Comparison of ENCODE assay signal across 18 cellular contexts in the genomic region with DNA sequence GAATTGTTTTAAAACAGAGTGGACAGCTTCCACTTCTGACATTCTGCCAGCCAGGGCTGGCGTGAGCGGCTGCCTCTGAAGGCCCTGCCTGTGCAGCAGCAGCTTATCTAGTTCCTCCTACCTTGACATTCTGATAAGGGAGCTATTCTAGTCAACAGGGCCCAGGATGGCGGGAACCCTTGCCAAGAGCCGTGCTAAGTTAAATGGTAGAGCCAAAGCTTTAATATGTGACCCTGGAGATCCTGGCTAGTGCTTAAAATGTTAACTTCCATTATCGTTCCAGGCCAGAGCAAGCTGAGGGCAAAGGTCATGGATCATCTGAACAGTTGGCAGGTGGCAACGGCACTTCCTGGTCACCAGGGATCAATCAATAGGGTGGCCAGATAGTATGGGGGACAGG. TPM values are rescaled to one million over a fixed set of nuclear protein-coding genes. Genes with fewer than 3 reads are reported as not detected.
A peak's percentile ranks its signal among the peaks of the same experiment; 100 is the strongest.
DNase-seq lines count a peak whose midpoint lies in the region; ATAC-seq and TF ChIP-seq lines count a peak whose summit lies in the region.
"Had no signal": no experiment of that assay in that cellular context is flagged by ENCODE, and none has a peak within 500 bp of the region (broad histone marks: within the 10 kb centered on the region; RNA-seq: fewer than 3 reads in every experiment).

No MANE protein-coding gene starts in this region.

- H4K20me1 ChIP-seq in SK-N-SH (ENCODE audit: insufficient read depth): no peaks in the 10 kb centered on the region

- ATAC-seq in SK-N-SH treated with all-trans-retinoic acid at 6 μM for 48 hours (no peak), lung (ENCODE audit: insufficient read depth, low FRiP score) (peak; percentile 23)
- no peak for ATAC-seq in activated T-cell treated with anti-CD3 and anti-CD28 coated beads, Interleukin-2, amount 50 U/mL, for 72 hours (replicated peaks in 1 of 2)
- ATAC-seq: stimulated activated effector memory CD8-positive, alpha-beta T cell treated with anti-CD3 and anti-CD28 coated beads, Interleukin-12 subunit alpha, Interleukin-12 subunit beta, amount 100 ng/mL, for 72 hours had no signal

- 80% methylated on average over 6 of the region's 6 CpGs for WGBS in SK-N-SH (ENCODE audit: low lambda C conversion rate)
- 44 to 74% methylated on average over 6 of the region's 6 CpGs for WGBS in lung, 2 donors
- no CpG with 5 or more reads among the region's 6 CpGs for WGBS in neuronal stem cell (ENCODE audit: extremely low coverage in 2 of 2, insufficient read length in 2 of 2, insufficient replicate concordance in 1 of 2), 2 donors

- H3K23ac ChIP-seq in neuronal stem cell (ENCODE audit: low read depth, low read length, poor library complexity): no peak overlapping the region

- H3K27ac ChIP-seq in SK-N-SH (ENCODE audit: low read depth in 2 of 2, low read length in 1 of 2): no peak overlapping the region
- peak overlapping the region in 1 of 2 donors; percentile 27 for H3K27ac ChIP-seq in lung (ENCODE audit: low read depth in 1 of 2, low read length in 1 of 2)
- no peak overlapping the region for H3K27ac ChIP-seq in neuronal stem cell (replicated peaks; ENCODE audit: low read length)
- no peak overlapping the region for H3K27ac ChIP-seq in tibial artery
- H3K27ac ChIP-seq: ascending aorta had no signal

- no peak overlapping the region for H4K91ac ChIP-seq in neuronal stem cell (ENCODE audit: low read depth, low read length, poor library complexity)

- no peaks in the 10 kb centered on the region for H3K79me2 ChIP-seq in SK-N-SH (ENCODE audit: insufficient read depth)

- no peaks in the 10 kb centered on the region for H3K36me3 ChIP-seq in SK-N-SH (replicated peaks in 1 of 2; ENCODE audit: control insufficient read depth in 1 of 2, insufficient read depth in 2 of 2, low read length in 1 of 2)
- H3K36me3 ChIP-seq in lung (ENCODE audit: control insufficient read depth in 2 of 2, insufficient read depth in 2 of 2, low read length in 2 of 2): no peaks in the 10 kb centered on the region
- no peaks in the 10 kb centered on the region for H3K36me3 ChIP-seq in neuronal stem cell (replicated peaks in 1 of 2; ENCODE audit: control insufficient read depth in 2 of 2, insufficient read depth in 2 of 2, low read length in 2 of 2)
- H3K36me3 ChIP-seq in tibial artery: no peaks in the 10 kb centered on the region
- H3K36me3 ChIP-seq: ascending aorta had no signal

- peaks cover 0 to 29% of the 10 kb centered on the region in 2 experiments; a peak in 2 of 4 replicates for H3K4me1 ChIP-seq in SK-N-SH (ENCODE audit: control insufficient read depth in 1 of 2, insufficient read depth in 2 of 2, low read depth in 1 of 2, low read length in 1 of 2)
- peaks cover 2 to 17% of the 10 kb centered on the region in 2 donors for H3K4me1 ChIP-seq in lung (ENCODE audit: control insufficient read depth in 2 of 2, insufficient read depth in 2 of 2, low read length in 2 of 2)
- peaks cover 18 to 29% of the 10 kb centered on the region in 2 donors for H3K4me1 ChIP-seq in neuronal stem cell (ENCODE audit: control insufficient read depth in 2 of 2, insufficient read depth in 1 of 2, low read depth in 1 of 2, low read length in 2 of 2)
- peaks cover 0 to 49% (median 17%) of the 10 kb centered on the region in 4 donors for H3K4me1 ChIP-seq in tibial artery

- intact Hi-C loops in cardiac septum (cut with DNase I) (no loop called here), tibial artery (cut with DNase I; ENCODE audit: low total_unique reads) (no loop called here)

- no peak overlapping the region for H2BK5ac ChIP-seq in neuronal stem cell (ENCODE audit: low read length)

- H3K79me1 ChIP-seq in neuronal stem cell (ENCODE audit: low read depth, low read length): no peaks in the 10 kb centered on the region

- peaks cover 13% of the 10 kb centered on the region for H3K4me1 Mint-ChIP-seq in activated T-cell treated with anti-CD3 and anti-CD28 coated beads, Interleukin-2, amount 50 U/mL, for 72 hours (ENCODE audit: low read depth)

- no peak overlapping the region for H3K14ac ChIP-seq in neuronal stem cell (ENCODE audit: low read length)

- DNase-seq in SK-N-SH (peak; percentile 53), cardiac septum (ENCODE audit: low spot score) (peak; percentile 79), lung (ENCODE audit: low spot score) (peak; percentile 80), neuronal stem cell (ENCODE audit: low spot score) (no peak), UCSD-AML1 (lab: John Stamatoyannopoulos, UW; ENCODE audit: unreplicated experiment) (no peak), tibial artery (no peak)
- no peak for DNase-seq in activated T-cell treated with anti-CD3 and anti-CD28 coated beads, Interleukin-2, amount 50 U/mL, for 72 hours
- DNase-seq: activated CD4-positive, CD25-positive, alpha-beta regulatory T cell treated with anti-CD3 and anti-CD28 coated beads, Interleukin-2, amount 50 U/mL, for 72 hours; CD4-positive, CD25-positive, alpha-beta regulatory T cell; NCI-H1105; NCI-H2171 treated with DMSO at 0.1 percent for 48 hours had no signal

- H2AFZ ChIP-seq in SK-N-SH (ENCODE audit: low read depth): no peak overlapping the region
- H2AFZ ChIP-seq in neuronal stem cell (ENCODE audit: low read length): no peak overlapping the region

- POLR2A ChIA-PET in SK-N-SH (lab: Yijun Ruan, JAX): no interaction called here

- no peak overlapping the region for H2BK120ac ChIP-seq in neuronal stem cell (ENCODE audit: low read depth, low read length)

- H3F3A ChIP-seq in SK-N-SH (replicated peaks; ENCODE audit: insufficient read depth): no peaks in the 10 kb centered on the region

- no peak overlapping the region for H4K8ac ChIP-seq in neuronal stem cell (ENCODE audit: low read depth, low read length)

- H3K27me3 ChIP-seq in SK-N-SH (ENCODE audit: insufficient read depth) (peaks cover 7% of the 10 kb centered on the region; the same call in 1 of the 2 replicates), lung (ENCODE audit: control insufficient read depth, insufficient read depth) (no peaks in the 10 kb centered on the region), neuronal stem cell (ENCODE audit: control insufficient read depth in 3 of 3, insufficient read depth in 3 of 3, low read depth in 1 of 3, low read length in 3 of 3) (peaks cover 2 to 18% (median 16%) of the 10 kb centered on the region in 3 experiments), tibial artery (peaks cover 0 to 3% of the 10 kb centered on the region in 2 donors)
- H3K27me3 ChIP-seq: ascending aorta had no signal

- H3K4me3 Mint-ChIP-seq in activated T-cell treated with anti-CD3 and anti-CD28 coated beads, Interleukin-2, amount 50 U/mL, for 72 hours: no peak overlapping the region
- H3K4me3 Mint-ChIP-seq: CD4-positive, CD25-positive, alpha-beta regulatory T cell; stimulated activated effector memory CD8-positive, alpha-beta T cell treated with anti-CD3 and anti-CD28 coated beads, Interleukin-12 subunit alpha, Interleukin-12 subunit beta, amount 100 ng/mL, for 72 hours; T-helper 1 cell treated with Interleukin-12 subunit alpha and Interleukin-12 subunit beta and Interleukin-4 antibody, amounts not matched to agents 30 μg/mL and 1 μg/mL, for 36 hours had no signal

- H3K27ac Mint-ChIP-seq in activated T-cell treated with anti-CD3 and anti-CD28 coated beads, Interleukin-2, amount 50 U/mL, for 72 hours: no peak overlapping the region
- H3K27ac Mint-ChIP-seq: CD4-positive, CD25-positive, alpha-beta regulatory T cell; stimulated activated effector memory CD8-positive, alpha-beta T cell treated with anti-CD3 and anti-CD28 coated beads, Interleukin-12 subunit alpha, Interleukin-12 subunit beta, amount 100 ng/mL, for 72 hours; T-helper 1 cell treated with Interleukin-12 subunit alpha and Interleukin-12 subunit beta and Interleukin-4 antibody, amounts not matched to agents 30 μg/mL and 1 μg/mL, for 36 hours had no signal

- TF ChIP-seq RAD21 in SK-N-SH (IDR thresholded peaks at IDR 0.05; ENCODE audit: low read length): no peak

- H3K4me2 ChIP-seq in SK-N-SH (no peak overlapping the region), neuronal stem cell (ENCODE audit: insufficient read depth, low read length, poor library complexity, severe bottlenecking) (no peak overlapping the region)

- H3K9me3 Mint-ChIP-seq in activated T-cell treated with anti-CD3 and anti-CD28 coated beads, Interleukin-2, amount 50 U/mL, for 72 hours: no peaks in the 10 kb centered on the region
- H3K9me3 Mint-ChIP-seq: stimulated activated effector memory CD8-positive, alpha-beta T cell treated with anti-CD3 and anti-CD28 coated beads, Interleukin-12 subunit alpha, Interleukin-12 subunit beta, amount 100 ng/mL, for 72 hours; T-helper 1 cell treated with Interleukin-12 subunit alpha and Interleukin-12 subunit beta and Interleukin-4 antibody, amounts not matched to agents 30 μg/mL and 1 μg/mL, for 36 hours had no signal

- no peak overlapping the region for H3K4ac ChIP-seq in neuronal stem cell (ENCODE audit: low read length)

- H3K9ac ChIP-seq in SK-N-SH (no peak overlapping the region), neuronal stem cell (ENCODE audit: low read depth, low read length, poor library complexity) (no peak overlapping the region)

- H3K9me3 ChIP-seq in SK-N-SH (no peaks in the 10 kb centered on the region), lung (ENCODE audit: control insufficient read depth in 2 of 2, insufficient read depth in 1 of 2, low read length in 1 of 2) (no peaks in the 10 kb centered on the region), neuronal stem cell (replicated peaks in 1 of 2; ENCODE audit: control insufficient read depth in 2 of 2, insufficient read depth in 1 of 2, low read depth in 1 of 2, low read length in 2 of 2) (no peaks in the 10 kb centered on the region), tibial artery (no peaks in the 10 kb centered on the region)
- H3K9me3 ChIP-seq: ascending aorta had no signal

- H2BK15ac ChIP-seq in neuronal stem cell (ENCODE audit: low read length): no peak overlapping the region

- H2AK5ac ChIP-seq in neuronal stem cell (ENCODE audit: low read depth, low read length): no peak overlapping the region

- TF ChIP-seq EP300 in SK-N-SH (IDR thresholded peaks at IDR 0.05; ENCODE audit: borderline replicate concordance in 1 of 2, low read depth in 1 of 2, low read length in 1 of 2): no peak

- peaks cover 48% of the 10 kb centered on the region for H3K27me3 Mint-ChIP-seq in activated T-cell treated with anti-CD3 and anti-CD28 coated beads, Interleukin-2, amount 50 U/mL, for 72 hours (ENCODE audit: low read depth)

- H3K36me3 Mint-ChIP-seq in activated T-cell treated with anti-CD3 and anti-CD28 coated beads, Interleukin-2, amount 50 U/mL, for 72 hours (ENCODE audit: insufficient read depth in 2 of 2): no peaks in the 10 kb centered on the region
- H3K36me3 Mint-ChIP-seq: CD4-positive, CD25-positive, alpha-beta regulatory T cell; naive B cell; stimulated activated effector memory CD8-positive, alpha-beta T cell treated with anti-CD3 and anti-CD28 coated beads, Interleukin-12 subunit alpha, Interleukin-12 subunit beta, amount 100 ng/mL, for 72 hours had no signal

- TF ChIP-seq CTCF in SK-N-SH (IDR thresholded peaks at IDR 0.05) (no peak), lung (IDR thresholded peaks at IDR 0.05; ENCODE audit: control extremely low read depth, extremely low read depth) (no peak), tibial artery (IDR thresholded peaks at IDR 0.05) (no peak)

- H3K18ac ChIP-seq in neuronal stem cell (ENCODE audit: low read length): no peak overlapping the region

- no peak overlapping the region for H2BK12ac ChIP-seq in neuronal stem cell (ENCODE audit: low read length)

- CTCF ChIA-PET in SK-N-SH (lab: Yijun Ruan, JAX): interaction anchor here (0.6 to 13.1 kb wide), 4 partner anchors 9 to 437 kb away, joined by 3 to 872 read pairs (median 120); a partner anchor contains a TSS

- H3K4me3 ChIP-seq in SK-N-SH (ENCODE audit: low read depth in 2 of 2, low read length in 1 of 2) (no peak overlapping the region), lung (no peak overlapping the region), neuronal stem cell (ENCODE audit: low read length in 2 of 2) (no peak overlapping the region), tibial artery (no peak overlapping the region)
- H3K4me3 ChIP-seq: ascending aorta had no signal

- H3K9me2 ChIP-seq in SK-N-SH: no peaks in the 10 kb centered on the region

RNA-seq across cellular contexts. Expression of a gene that starts 3.5 kb away (rescaled TPM):
- polyA plus RNA-seq in SK-N-SH (2012; rRNA removed) (0.03 TPM in 1 of 2 replicates, not detected in the other), lung (1 to 10 TPM; 2.0 to 2.2 TPM)
- not detected in 2 replicates for polyA plus RNA-seq in SK-N-SH (2012; cell fraction: cytosol; rRNA removed)
- 0.01 TPM in 1 of 2 replicates, not detected in the other for polyA plus RNA-seq in SK-N-SH (2012; cell fraction: nucleus; rRNA removed)
- total RNA-seq in cardiac septum (12.1 TPM), lung (1 to 10 TPM; 3.3 to 5.0 TPM)
- polyA plus RNA-seq in neuronal stem cell (2013, experiment 1 of 2): 0.21 TPM
- 0.21 TPM for polyA plus RNA-seq in neuronal stem cell (2013, experiment 2 of 2)
- total RNA-seq in activated T-cell treated with anti-CD3 and anti-CD28 coated beads, Interleukin-2, amount 50 U/mL, for 72 hours: under 1 TPM in 1 of 2 donors, not detected in 1; 0.05 TPM
- total RNA-seq: A673; CD4-positive, CD25-positive, alpha-beta regulatory T cell; H4 had no signal
- polyA plus RNA-seq: CD4-positive, CD25-positive, alpha-beta regulatory T cell had no signal

RNA-seq across cellular contexts. Expression of a gene that starts 27.6 kb away (rescaled TPM):
- 0.03 TPM in 1 of 2 replicates, not detected in the other for polyA plus RNA-seq in SK-N-SH (2012; rRNA removed)
- polyA plus RNA-seq in SK-N-SH (2012; cell fraction: cytosol; rRNA removed): under 0.01 and 0.01 TPM in 2 replicates
- 0.21 TPM in 1 of 2 replicates, not detected in the other for polyA plus RNA-seq in SK-N-SH (2012; cell fraction: nucleus; rRNA removed)
- total RNA-seq in cardiac septum: not detected
- under 1 TPM; 0.12 to 0.31 TPM for total RNA-seq in lung
- polyA plus RNA-seq in lung: under 1 TPM; 0.01 to 0.16 TPM
- 0.07 TPM for polyA plus RNA-seq in neuronal stem cell (2013, experiment 1 of 2)
- 0.07 TPM for polyA plus RNA-seq in neuronal stem cell (2013, experiment 2 of 2)
- total RNA-seq in activated T-cell treated with anti-CD3 and anti-CD28 coated beads, Interleukin-2, amount 50 U/mL, for 72 hours: not detected
- total RNA-seq: A673; ascending aorta; CD4-positive, CD25-positive, alpha-beta regulatory T cell; H4 had no signal

RNA-seq across cellular contexts. Expression of a gene that starts 48.0 kb away (rescaled TPM):
- polyA plus RNA-seq in SK-N-SH (2012; rRNA removed) (0.05 TPM in 2 replicates), lung (1 to 10 TPM in 1 of 2 donors, under 1 TPM in 1; 0.16 to 1.4 TPM)
- polyA plus RNA-seq in SK-N-SH (2012; cell fraction: cytosol; rRNA removed): 0.01 TPM in 1 of 2 replicates, not detected in the other
- polyA plus RNA-seq in SK-N-SH (2012; cell fraction: nucleus; rRNA removed): 0.15 and 0.30 TPM in 2 replicates
- total RNA-seq in cardiac septum (not detected), lung (1 to 10 TPM in 1 of 2 donors, under 1 TPM in 1; 0.61 to 1.8 TPM)
- polyA plus RNA-seq in neuronal stem cell (2013, experiment 1 of 2): not detected
- polyA plus RNA-seq in neuronal stem cell (2013, experiment 2 of 2): 0.11 TPM
- under 1 TPM in 1 of 2 donors, not detected in 1; 0.14 TPM for total RNA-seq in activated T-cell treated with anti-CD3 and anti-CD28 coated beads, Interleukin-2, amount 50 U/mL, for 72 hours
- total RNA-seq: ascending aorta; CD4-positive, CD25-positive, alpha-beta regulatory T cell; H4 had no signal
- polyA plus RNA-seq: CD4-positive, CD25-positive, alpha-beta regulatory T cell had no signal

Comparison
In these comparisons a context has a peak if more than half of its experiments do, and no peak if none do; other contexts are left out.
1. DNase-seq: peak in SK-N-SH (single experiment), cardiac septum (single experiment) and lung (single experiment); none in neuronal stem cell (single experiment), UCSD-AML1 (single experiment), activated T-cell treated with anti-CD3 and anti-CD28 coated beads, Interleukin-2, amount 50 U/mL, for 72 hours (0 of 2) and tibial artery (0 of 2).
2. RNA of a gene that starts 3.5 kb away (total RNA-seq): 12.1 TPM in cardiac septum (single experiment) and 3.3 to 5.0 TPM in lung; 0.05 TPM in activated T-cell treated with anti-CD3 and anti-CD28 coated beads, Interleukin-2, amount 50 U/mL, for 72 hours; every median in the first group is over 4 times any median in the second.